22 cellular contexts compared by ENCODE assay signal in genomic region chr17:76137351-76138233, GRCh38. TPM values are rescaled to one million over a fixed set of nuclear protein-coding genes. Genes with fewer than 3 reads are reported as not detected.
DNase-seq lines count a peak whose midpoint lies in the region; ATAC-seq and TF ChIP-seq lines count a peak whose summit lies in the region.
"Had no signal": no experiment of that assay in that cellular context is flagged by ENCODE, and none has a peak within 500 bp of the region (broad histone marks: within the 10 kb centered on the region; RNA-seq: fewer than 3 reads in every experiment).

No MANE protein-coding gene starts in this region.

- H3K4me2 ChIP-seq in SK-N-SH = no peak overlapping the region

- 96% methylated on average over 19 of the region's 54 CpGs for WGBS in SK-N-SH (ENCODE audit: low lambda C conversion rate)
- 34% methylated on average over 12 of the region's 54 CpGs for WGBS in right lobe of liver (ENCODE audit: insufficient coverage, low coverage, low lambda C conversion rate, missing lambda C conversion rate)
- WGBS in spleen, 5 donors = 62 to 75% (median 69%) methylated on average over 44 to 54 of the region's 54 CpGs

- H3K9me2 ChIP-seq in SK-N-SH = no peaks in the 10 kb centered on the region

- CTCF ChIA-PET in SK-N-SH (lab: Yijun Ruan, JAX) = interaction anchor here (2.1 to 10.9 kb wide), 2 partner anchors 16 to 141 kb away, joined by 13 to 88 read pairs; no protein-coding TSS in a partner anchor

- no peak overlapping the region for H2AFZ ChIP-seq in SK-N-SH (ENCODE audit: low read depth)
- H2AFZ ChIP-seq: parathyroid adenoma had no signal

- POLR2A ChIA-PET in SK-N-SH (lab: Yijun Ruan, JAX) = no interaction called here

- peaks cover 0 to 16% of the 10 kb centered on the region in 2 experiments; a peak in 2 of 4 replicates for H3K4me1 ChIP-seq in SK-N-SH (ENCODE audit: control insufficient read depth in 1 of 2, insufficient read depth in 2 of 2, low read depth in 1 of 2, low read length in 1 of 2)
- H3K4me1 ChIP-seq in right lobe of liver = peaks cover 0 to 10% (median 4%) of the 10 kb centered on the region in 4 donors
- peaks cover 25 to 60% (median 40%) of the 10 kb centered on the region in 6 donors for H3K4me1 ChIP-seq in spleen
- H3K4me1 ChIP-seq: foreskin keratinocyte had no signal

- peak; percentile 51 for DNase-seq in SK-N-SH
- no peak for DNase-seq in coronary artery (ENCODE audit: low spot score)
- peak in 2 of 3 donors; percentile 17 to 47 for DNase-seq in right lobe of liver
- DNase-seq in spleen = peak; percentile 71
- no peak for DNase-seq in activated gamma-delta T cell treated with Interleukin-2 at 50 U/mL for 16 hours
- no peak for DNase-seq in COLO829 (ENCODE audit: low spot score)
- no peak for DNase-seq in NCI-H82 treated with DMSO at 0.1 percent for 48 hours (lab: John Stamatoyannopoulos, UW; ENCODE audit: unreplicated experiment)
- DNase-seq: activated CD4-positive, alpha-beta T cell treated with anti-CD3 and anti-CD28 coated beads, Interleukin-2, amount 10 ng/mL, durations not matched to agents 7 days and 5 days; activated naive CD8-positive, alpha-beta T cell treated with anti-CD3 and anti-CD28 coated beads, Interleukin-2, amount 10 ng/mL, durations not matched to agents 7 days and 5 days; activated T-cell treated with anti-CD3 and anti-CD28 coated beads, Interleukin-2, amount 50 U/mL, for 1 hour; CD4-positive, alpha-beta memory T cell; foreskin keratinocyte; GF-D8; KBM-7; NCI-H1048; NCI-H446 treated with DMSO at 0.1 percent for 48 hours; T1000 had no signal

- H3K27me3 ChIP-seq in SK-N-SH (ENCODE audit: insufficient read depth) = peaks cover 20% of the 10 kb centered on the region; the same call in 1 of the 2 replicates
- H3K27me3 ChIP-seq in right lobe of liver = peaks cover 0 to 9% of the 10 kb centered on the region in 2 donors
- peaks cover 5 to 87% (median 34%) of the 10 kb centered on the region in 7 donors for H3K27me3 ChIP-seq in spleen (replicated peaks in 1 of 7)

- TF ChIP-seq EP300 in SK-N-SH (IDR thresholded peaks at IDR 0.05; ENCODE audit: borderline replicate concordance in 1 of 2, low read depth in 1 of 2, low read length in 1 of 2) = no peak

- H3K36me3 ChIP-seq in SK-N-SH (replicated peaks in 1 of 2; ENCODE audit: control insufficient read depth in 1 of 2, insufficient read depth in 2 of 2, low read length in 1 of 2) (no peaks in the 10 kb centered on the region), right lobe of liver (no peaks in the 10 kb centered on the region), spleen (no peaks in the 10 kb centered on the region)

- TF ChIP-seq POLR2A in right lobe of liver (IDR thresholded peaks at IDR 0.05) (no peak), spleen (IDR thresholded peaks at IDR 0.05) (no peak)

- intact Hi-C loops in right lobe of liver (cut with DNase I) = no loop called here
- intact Hi-C loops in spleen (cut with DNase I; ENCODE audit: low total_unique reads) = no loop called here

- H3K9ac ChIP-seq in SK-N-SH = no peak overlapping the region
- H3K9ac ChIP-seq: parathyroid adenoma had no signal

- TF ChIP-seq RAD21 in SK-N-SH (IDR thresholded peaks at IDR 0.05; ENCODE audit: low read length) = no peak

- TF ChIP-seq CTCF in SK-N-SH (IDR thresholded peaks at IDR 0.05) = no peak
- TF ChIP-seq CTCF in coronary artery (IDR thresholded peaks at IDR 0.05) = no peak
- no peak for TF ChIP-seq CTCF in right lobe of liver (IDR thresholded peaks at IDR 0.05)
- no peak for TF ChIP-seq CTCF in spleen (IDR thresholded peaks at IDR 0.05 in 8 of 11, conservative IDR thresholded peaks at IDR 0.05 in 3 of 11)

- no peaks in the 10 kb centered on the region for H3K9me3 ChIP-seq in SK-N-SH
- no peaks in the 10 kb centered on the region for H3K9me3 ChIP-seq in right lobe of liver
- no peaks in the 10 kb centered on the region for H3K9me3 ChIP-seq in spleen

- H3K27ac ChIP-seq in SK-N-SH (ENCODE audit: low read depth in 2 of 2, low read length in 1 of 2) (no peak overlapping the region), coronary artery (no peak overlapping the region), right lobe of liver (no peak overlapping the region), spleen (no peak overlapping the region)
- H3K27ac ChIP-seq: foreskin keratinocyte, parathyroid adenoma had no signal

- peaks cover 4% of the 10 kb centered on the region for H3F3A ChIP-seq in SK-N-SH (replicated peaks; ENCODE audit: insufficient read depth)

- no peak overlapping the region for H3K4me3 ChIP-seq in SK-N-SH (ENCODE audit: low read depth in 2 of 2, low read length in 1 of 2)
- peak overlapping the region; percentile 34 for H3K4me3 ChIP-seq in coronary artery
- no peak overlapping the region for H3K4me3 ChIP-seq in right lobe of liver
- H3K4me3 ChIP-seq in spleen = no peak overlapping the region

- H4K20me1 ChIP-seq in SK-N-SH (ENCODE audit: insufficient read depth) = no peaks in the 10 kb centered on the region

- ATAC-seq in SK-N-SH treated with all-trans-retinoic acid at 6 μM for 48 hours (no peak), right lobe of liver (no peak)
- ATAC-seq: foreskin keratinocyte had no signal

- H3K79me2 ChIP-seq in SK-N-SH (ENCODE audit: insufficient read depth) = no peaks in the 10 kb centered on the region
- H3K79me2 ChIP-seq: parathyroid adenoma had no signal

TF ChIP-seq in SK-N-SH, 30 proteins besides CTCF, POLR2A, EP300 and RAD21:
- TF ChIP-seq USF1 (IDR thresholded peaks at IDR 0.05; ENCODE audit: borderline replicate concordance, low read depth) (no peak), ELF1 (IDR thresholded peaks at IDR 0.05) (no peak), NRF1 (IDR thresholded peaks at IDR 0.05; ENCODE audit: low read depth, low read length) (no peak), TEAD4 (IDR thresholded peaks at IDR 0.05; ENCODE audit: borderline replicate concordance, insufficient read depth) (no peak), RCOR1 (IDR thresholded peaks at IDR 0.05; ENCODE audit: low read length) (no peak)

TF ChIP-seq in SK-N-SH treated with all-trans-retinoic acid at 6 μM for 48 hours, 23 proteins besides CTCF, POLR2A, EP300 and RAD21:
- no peak for TF ChIP-seq CSDC2 (CRISPR knock-in tag; IDR thresholded peaks at IDR 0.05)
- no peak for TF ChIP-seq ZC3H10 (CRISPR knock-in tag; IDR thresholded peaks at IDR 0.05)
- TF ChIP-seq TSHZ2 (CRISPR knock-in tag; IDR thresholded peaks at IDR 0.05) = no peak
- TF ChIP-seq ZNF8 (CRISPR knock-in tag; IDR thresholded peaks at IDR 0.05) = no peak
- no peak for TF ChIP-seq ARNTL (CRISPR knock-in tag; IDR thresholded peaks at IDR 0.05; ENCODE audit: borderline replicate concordance, low read depth)
- TF ChIP-seq GLIS3 (CRISPR knock-in tag; IDR thresholded peaks at IDR 0.05) = no peak
TF ChIP-seq in SK-N-SH treated with all-trans-retinoic acid at 6 μM for 48 hours: peak in this region for 0.

RNA-seq across cellular contexts. Expression of gene FOXJ1, which starts 3.5 kb away (rescaled TPM):
- polyA plus RNA-seq in SK-N-SH (2012; rRNA removed) = not detected in 2 replicates
- 0.01 TPM in 2 replicates for polyA plus RNA-seq in SK-N-SH (2012; cell fraction: cytosol; rRNA removed)
- polyA plus RNA-seq in SK-N-SH (2012; cell fraction: nucleus; rRNA removed) = 0.07 and 0.09 TPM in 2 replicates
- total RNA-seq in right lobe of liver = under 1 TPM in 3 of 6 experiments, not detected in 3; 0.06 to 0.12 (median 0.11) TPM
- total RNA-seq in spleen = under 1 TPM in 1 of 7 donors, not detected in 6; 0.13 TPM
- polyA plus RNA-seq in spleen = under 1 TPM in 1 of 3 donors, not detected in 2; 0.05 TPM
- total RNA-seq: cardiac septum had no signal
- polyA plus RNA-seq: CD4-positive, alpha-beta memory T cell had no signal

RNA-seq across cellular contexts. Expression of gene EXOC7, which starts 34.0 kb away (rescaled TPM):
- polyA plus RNA-seq in SK-N-SH (2012; rRNA removed) (129 and 167 TPM in 2 replicates), spleen (10 to 100 TPM; 26.2 to 51.5 (median 35.0) TPM)
- polyA plus RNA-seq in SK-N-SH (2012; cell fraction: cytosol; rRNA removed) = 58.5 and 83.4 TPM in 2 replicates
- 364 and 387 TPM in 2 replicates for polyA plus RNA-seq in SK-N-SH (2012; cell fraction: nucleus; rRNA removed)
- total RNA-seq in right lobe of liver (10 to 100 TPM; 38.5 to 57.9 (median 50.6) TPM), spleen (100 to 1,000 TPM in 4 of 7 donors, 10 to 100 TPM in 3; 64.5 to 128 (median 104) TPM)

RNA-seq across cellular contexts. Expression of gene ZACN, which starts 58.6 kb away (rescaled TPM):
- polyA plus RNA-seq in SK-N-SH (2012; rRNA removed) = 0.03 TPM in 1 of 2 replicates, not detected in the other
- 0.01 TPM in 1 of 2 replicates, not detected in the other for polyA plus RNA-seq in SK-N-SH (2012; cell fraction: cytosol; rRNA removed)
- polyA plus RNA-seq in SK-N-SH (2012; cell fraction: nucleus; rRNA removed) = 0.12 and 0.26 TPM in 2 replicates
- not detected for total RNA-seq in right lobe of liver
- total RNA-seq in spleen = under 1 TPM in 2 of 7 donors, not detected in 5; 0.17 to 0.27 TPM
- 1 to 10 TPM; 1.0 to 1.9 (median 1.4) TPM for polyA plus RNA-seq in spleen
- total RNA-seq: A673; activated naive CD8-positive, alpha-beta T cell treated with anti-CD3 and anti-CD28 coated beads, Interleukin-2, amount 10 ng/mL, durations not matched to agents 7 days and 5 days; cardiac septum; foreskin keratinocyte; urinary bladder had no signal

Comparison
In these comparisons a context has a peak if more than half of its experiments do, and no peak if none do; other contexts are left out.
1. DNase-seq: peak in SK-N-SH (single experiment), right lobe of liver (2 of 3) and spleen (single experiment); none in coronary artery (single experiment), activated gamma-delta T cell treated with Interleukin-2 at 50 U/mL for 16 hours (single experiment), COLO829 (single experiment) and NCI-H82 treated with DMSO at 0.1 percent for 48 hours (single experiment).